8 cellular contexts compared by ENCODE assay signal in the genomic region with DNA sequence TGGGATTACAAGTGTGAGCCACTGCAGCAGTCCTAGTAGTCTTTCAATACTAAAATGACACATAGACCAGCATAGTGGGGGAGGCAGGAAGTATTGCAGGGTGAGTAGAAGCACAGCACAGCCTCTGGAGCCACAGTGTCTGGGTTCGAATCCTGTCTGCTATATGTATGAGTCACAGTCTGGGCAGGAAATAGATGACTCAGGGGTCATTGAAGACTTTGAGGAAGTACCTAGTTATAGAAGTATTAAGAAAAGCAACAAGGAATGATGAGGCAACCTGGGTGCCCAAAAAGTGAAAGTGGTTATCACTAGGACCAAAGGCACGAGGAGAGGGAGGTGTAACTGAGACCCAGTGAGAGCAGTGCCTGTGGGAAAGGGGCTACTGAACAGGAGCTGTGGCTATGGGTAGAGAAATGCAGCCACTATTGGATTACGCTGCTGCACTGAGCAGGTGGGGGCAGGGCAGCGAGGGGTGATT.
DNase-seq lines count a peak whose midpoint lies in the region; ATAC-seq and TF ChIP-seq lines count a peak whose summit lies in the region.

No MANE protein-coding gene starts in this region.

- TF ChIP-seq EP300 in tibial nerve (IDR thresholded peaks at IDR 0.05), result no peak

- DNase-seq in COLO829 (ENCODE audit: low spot score) (peak; percentile 8), HFF-Myc (ENCODE audit: extremely low read depth, low read depth) (peak; percentile 40), glomerular visceral epithelial cell (ENCODE audit: extremely low spot score) (peak; percentile 28), NCI-H524 (lab: John Stamatoyannopoulos, UW) (no peak), Ammon's horn (ENCODE audit: low spot score) (no peak), tibial nerve (ENCODE audit: low spot score in 2 of 2) (no peak)
- DNase-seq in activated CD8-positive, alpha-beta memory T cell treated with anti-CD3 and anti-CD28 coated beads, Interleukin-2, amount 50 U/mL, for 4 hours, result no peak

- 80 to 90% methylated on average over 4 of the region's 4 CpGs for WGBS in tibial nerve, 2 donors

- H3K4me1 ChIP-seq in tibial nerve, result peaks cover 0 to 7% (median 0%) of the 10 kb centered on the region in 4 donors

- H3K4me3 ChIP-seq in HFF-Myc (replicated peaks; ENCODE audit: low read depth, low read length), result no peak overlapping the region
- H3K4me3 ChIP-seq in tibial nerve, result no peak overlapping the region

- H3K9me3 ChIP-seq in tibial nerve, result no peaks in the 10 kb centered on the region

- no peaks in the 10 kb centered on the region for H3K27me3 ChIP-seq in tibial nerve

- no peak for TF ChIP-seq POLR2A in tibial nerve (IDR thresholded peaks at IDR 0.05)

- no peaks in the 10 kb centered on the region for H3K36me3 ChIP-seq in tibial nerve

- H3K27ac ChIP-seq in tibial nerve, result no peak overlapping the region

- peak; percentile 68 for ATAC-seq in SK-N-SH treated with all-trans-retinoic acid at 6 μM for 48 hours

- no peak for TF ChIP-seq CTCF in HFF-Myc (IDR thresholded peaks at IDR 0.05; ENCODE audit: low read depth, low read length, missing control alignments)
- TF ChIP-seq CTCF in tibial nerve (IDR thresholded peaks at IDR 0.05), result no peak

TF ChIP-seq in SK-N-SH treated with all-trans-retinoic acid at 6 μM for 48 hours, 23 proteins besides CTCF, POLR2A, EP300 and RAD21:
- TF ChIP-seq ESRRG (CRISPR knock-in tag; IDR thresholded peaks at IDR 0.05) (no peak), ZFP3 (CRISPR knock-in tag; IDR thresholded peaks at IDR 0.05) (peak; percentile 95)

Comparison
In these comparisons a context has a peak if more than half of its experiments do, and no peak if none do; other contexts are left out.
1. DNase-seq: peak in COLO829 (single experiment), HFF-Myc (single experiment) and glomerular visceral epithelial cell (single experiment); none in NCI-H524 (0 of 2), Ammon's horn (single experiment), tibial nerve (0 of 2) and activated CD8-positive, alpha-beta memory T cell treated with anti-CD3 and anti-CD28 coated beads, Interleukin-2, amount 50 U/mL, for 4 hours (single experiment).